ENCODE assay signal across 10 cellular contexts in the genomic region with DNA sequence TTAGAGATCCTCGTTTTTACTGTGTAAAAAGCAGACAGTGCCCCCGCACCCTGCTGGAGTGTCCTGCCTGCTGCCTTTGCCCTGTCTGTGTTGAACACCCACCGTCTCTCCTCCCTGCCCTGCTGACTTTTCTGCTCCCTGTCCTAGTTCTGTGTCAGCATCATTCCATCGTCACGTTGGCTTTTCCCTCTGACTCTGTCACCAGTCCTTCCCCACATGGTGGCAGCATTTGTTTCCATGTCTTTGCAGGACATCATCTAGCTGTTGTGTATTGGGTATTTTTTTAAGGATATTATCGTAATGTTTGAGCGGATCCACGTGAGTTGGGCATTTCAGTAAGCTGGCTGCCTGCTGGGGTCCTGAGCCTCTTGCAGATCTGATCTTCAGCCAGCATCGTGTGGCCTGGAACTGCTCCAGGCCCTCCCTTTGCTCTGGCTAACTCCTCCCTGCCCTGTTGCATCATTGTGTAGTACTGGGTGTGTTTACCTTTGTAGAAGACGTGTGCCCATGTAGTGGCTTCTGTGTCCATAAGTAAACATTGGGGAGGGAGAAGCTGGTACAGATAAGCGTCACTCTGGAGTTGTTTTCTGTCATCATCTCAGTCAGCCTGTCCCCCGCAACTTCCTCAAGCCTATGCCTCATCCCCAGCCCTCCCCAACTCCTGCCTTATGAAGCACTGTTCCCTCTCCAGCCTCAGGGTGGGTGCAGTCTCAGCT. TPM values are rescaled to one million over a fixed set of nuclear protein-coding genes. Genes with fewer than 3 reads are reported as not detected.
A peak's percentile ranks its signal among the peaks of the same experiment; 100 is the strongest.
DNase-seq lines count a peak whose midpoint lies in the region; ATAC-seq and TF ChIP-seq lines count a peak whose summit lies in the region.
"Had no signal": no experiment of that assay in that cellular context is flagged by ENCODE, and none has a peak within 500 bp of the region (broad histone marks: within the 10 kb centered on the region; RNA-seq: fewer than 3 reads in every experiment).

No MANE protein-coding gene starts in this region.

- peak overlapping the region; percentile 31 for H3K27ac ChIP-seq in AG04450 (ENCODE audit: low read depth, low read length)
- H3K27ac ChIP-seq in brain microvascular endothelial cell: no peak overlapping the region
- H3K27ac ChIP-seq in lower lobe of right lung: no peak overlapping the region

- TF ChIP-seq CTCF in AG04450 (IDR thresholded peaks at IDR 0.05; ENCODE audit: low read depth, low read length): no peak
- TF ChIP-seq CTCF in brain microvascular endothelial cell (IDR thresholded peaks at IDR 0.05; ENCODE audit: low read depth, low read length, missing control alignments): no peak
- no peak for TF ChIP-seq CTCF in lower lobe of right lung (IDR thresholded peaks at IDR 0.05)

- CTCF ChIA-PET in AG04450 (lab: Charles Lee): interaction anchor here (0.6 to 1.4 kb wide), 2 partner anchors 8 to 81 kb away, joined by 3 read pairs; no protein-coding TSS in a partner anchor

- intact Hi-C loops in lower lobe of right lung (cut with DNase I): no loop called here

- ATAC-seq in lower lobe of right lung (peak; percentile 91 to 93), GM19324 (IDR thresholded peaks at IDR 0.05; ENCODE audit: low FRiP score, unreplicated experiment) (no peak), GM18861 (IDR thresholded peaks at IDR 0.05; ENCODE audit: unreplicated experiment) (no peak)
- no peak for ATAC-seq in activated naive CD8-positive, alpha-beta T cell treated with anti-CD3 and anti-CD28 coated beads, Interleukin-2, amount 50 U/mL, for 24 hours

- peaks cover 17% of the 10 kb centered on the region for H3K4me1 ChIP-seq in lower lobe of right lung

- peaks cover 54% of the 10 kb centered on the region for H3K36me3 Mint-ChIP-seq in activated naive CD8-positive, alpha-beta T cell treated with anti-CD3 and anti-CD28 coated beads, Interleukin-2, amount 50 U/mL, for 24 hours (ENCODE audit: low read depth)

- no peaks in the 10 kb centered on the region for H3K27me3 Mint-ChIP-seq in activated naive CD8-positive, alpha-beta T cell treated with anti-CD3 and anti-CD28 coated beads, Interleukin-2, amount 50 U/mL, for 24 hours

- no peak overlapping the region for H3K4me3 Mint-ChIP-seq in activated naive CD8-positive, alpha-beta T cell treated with anti-CD3 and anti-CD28 coated beads, Interleukin-2, amount 50 U/mL, for 24 hours
- H3K4me3 Mint-ChIP-seq: nephron had no signal

- H3K27me3 ChIP-seq in AG04450 (ENCODE audit: control insufficient read depth, insufficient read depth, low read length) (no peaks in the 10 kb centered on the region), brain microvascular endothelial cell (replicated peaks) (no peaks in the 10 kb centered on the region), lower lobe of right lung (ENCODE audit: low read depth) (no peaks in the 10 kb centered on the region)

- H3K4me3 ChIP-seq in AG04450 (ENCODE audit: low read depth, low read length) (no peak overlapping the region), brain microvascular endothelial cell (ENCODE audit: low read depth, low read length) (no peak overlapping the region), lower lobe of right lung (no peak overlapping the region)

- no peak overlapping the region for H3K27ac Mint-ChIP-seq in activated naive CD8-positive, alpha-beta T cell treated with anti-CD3 and anti-CD28 coated beads, Interleukin-2, amount 50 U/mL, for 24 hours

- H3K9me3 ChIP-seq in AG04450 (ENCODE audit: control insufficient read depth, insufficient read depth, low read length): no peaks in the 10 kb centered on the region
- H3K9me3 ChIP-seq in lower lobe of right lung: no peaks in the 10 kb centered on the region

- DNase-seq in AG04450 (ENCODE audit: low read depth, low spot score) (peak; percentile 41), HT-29 (ENCODE audit: low spot score) (peak; percentile 86), brain microvascular endothelial cell (peak; percentile 57), lower lobe of right lung (peak; percentile 72), T-helper 9 cell (no peak)
- no peak for DNase-seq in activated naive CD8-positive, alpha-beta T cell treated with anti-CD3 and anti-CD28 coated beads, Interleukin-2, amount 50 U/mL, for 24 hours
- DNase-seq: NCI-H526 had no signal

- POLR2A ChIA-PET in AG04450 (lab: Yijun Ruan, JAX): interaction anchor here (1.0 to 1.1 kb wide), 2 partner anchors 28 to 92 kb away, joined by 3 to 4 read pairs; no protein-coding TSS in a partner anchor

- H3K9me3 Mint-ChIP-seq in activated naive CD8-positive, alpha-beta T cell treated with anti-CD3 and anti-CD28 coated beads, Interleukin-2, amount 50 U/mL, for 24 hours: no peaks in the 10 kb centered on the region
- H3K9me3 Mint-ChIP-seq: nephron had no signal

- in situ Hi-C loops in brain microvascular endothelial cell (cut with HindIII; ENCODE audit: low pct_ligation_motif_present, low sequenced_read_pairs): no loop called here

- no peaks in the 10 kb centered on the region for H3K4me1 Mint-ChIP-seq in activated naive CD8-positive, alpha-beta T cell treated with anti-CD3 and anti-CD28 coated beads, Interleukin-2, amount 50 U/mL, for 24 hours
- H3K4me1 Mint-ChIP-seq: nephron had no signal

- H3K36me3 ChIP-seq in brain microvascular endothelial cell (replicated peaks) (peaks cover 70% of the 10 kb centered on the region), lower lobe of right lung (peaks cover 99% of the 10 kb centered on the region)

RNA-seq across cellular contexts. Expression of gene TRRAP, which starts 44.2 kb away (rescaled TPM):
- polyA plus RNA-seq in AG04450 (2011; rRNA removed): 20.6 and 23.8 TPM in 2 replicates
- polyA minus RNA-seq in AG04450 (2011; rRNA and poly(A)+ RNA removed): 62.1 and 73.7 TPM in 2 replicates
- 21.0 and 22.3 TPM in 2 replicates for total RNA-seq in HT-29 (2014; rRNA removed; shearing (Covaris generic))
- 38.5 TPM for total RNA-seq in lower lobe of right lung

RNA-seq across cellular contexts. Expression of gene TMEM130, which starts 52.7 kb away (rescaled TPM):
- 7.0 and 11.3 TPM in 2 replicates for polyA plus RNA-seq in AG04450 (2011; rRNA removed)
- polyA minus RNA-seq in AG04450 (2011; rRNA and poly(A)+ RNA removed): 4.2 and 4.6 TPM in 2 replicates
- total RNA-seq in HT-29 (2014; rRNA removed; shearing (Covaris generic)): not detected in 2 replicates
- total RNA-seq in lower lobe of right lung: 2.9 TPM

Comparison
In these comparisons a context has a peak if more than half of its experiments do, and no peak if none do; other contexts are left out.
1. DNase-seq: peak in AG04450 (single experiment), HT-29 (single experiment), brain microvascular endothelial cell (single experiment) and lower lobe of right lung (single experiment); none in T-helper 9 cell (single experiment) and activated naive CD8-positive, alpha-beta T cell treated with anti-CD3 and anti-CD28 coated beads, Interleukin-2, amount 50 U/mL, for 24 hours (single experiment).
2. ATAC-seq: peak in lower lobe of right lung (2 of 2); none in GM19324 (single experiment), activated naive CD8-positive, alpha-beta T cell treated with anti-CD3 and anti-CD28 coated beads, Interleukin-2, amount 50 U/mL, for 24 hours (single experiment) and GM18861 (single experiment).